Comparison of ENCODE assay signal across 14 cellular contexts in genomic region chr1:153525088-153525713, GRCh38. TPM values are rescaled to one million over a fixed set of nuclear protein-coding genes. Genes with fewer than 3 reads are reported as not detected.
DNase-seq lines count a peak whose midpoint lies in the region; ATAC-seq and TF ChIP-seq lines count a peak whose summit lies in the region.
"Had no signal": no experiment of that assay in that cellular context is flagged by ENCODE, and none has a peak within 500 bp of the region (broad histone marks: within the 10 kb centered on the region; RNA-seq: fewer than 3 reads in every experiment).

No MANE protein-coding gene starts in this region.

- peak overlapping the region; percentile 60 for H3K27ac Mint-ChIP-seq in stimulated activated effector memory CD8-positive, alpha-beta T cell treated with anti-CD3 and anti-CD28 coated beads, Interleukin-12 subunit alpha, Interleukin-12 subunit beta, amount 100 ng/mL, for 72 hours
- H3K27ac Mint-ChIP-seq: activated T-helper 2 cell treated with anti-CD3 and anti-CD28 coated beads, Interferon-gamma antibody, Interleukin-2, Interleukin-4, amounts not matched to agents 10 μg/mL and 5 μg/mL and 100 μg/mL, durations not matched to agents 14 hours and 24 hours and 36 hours; naive B cell had no signal

- DNase-seq in activated CD4-positive, CD25-positive, alpha-beta regulatory T cell treated with anti-CD3 and anti-CD28 coated beads, Interleukin-2, amount 50 U/mL, for 72 hours = peak; percentile 17
- DNase-seq in activated CD4-positive, CD25-positive, alpha-beta regulatory T cell (lab: John Stamatoyannopoulos, UW) = no peak
- DNase-seq in ascending aorta (ENCODE audit: low spot score in 2 of 2) = no peak
- DNase-seq in fibroblast of villous mesenchyme (ENCODE audit: low read depth) = peak; percentile 34
- DNase-seq in stimulated activated effector memory CD8-positive, alpha-beta T cell treated with anti-CD3 and anti-CD28 coated beads, Interleukin-12 subunit alpha, Interleukin-12 subunit beta, amount 100 ng/mL, for 72 hours (ENCODE audit: low spot score in 2 of 2) = no peak
- DNase-seq in anterior cingulate cortex (lab: John Stamatoyannopoulos, UW) = no peak
- no peak for DNase-seq in SKM-1 (lab: John Stamatoyannopoulos, UW; ENCODE audit: unreplicated experiment)
- no peak for DNase-seq in H7
- DNase-seq: DMS53, naive B cell had no signal

- peaks cover 0 to 10% of the 10 kb centered on the region in 2 donors for H3K4me1 ChIP-seq in ascending aorta

- TF ChIP-seq CTCF in ascending aorta (IDR thresholded peaks at IDR 0.05) (no peak), fibroblast of villous mesenchyme (IDR thresholded peaks at IDR 0.05; ENCODE audit: insufficient read depth, low read depth, low read length) (no peak)

- H3K9me3 ChIP-seq in ascending aorta = no peaks in the 10 kb centered on the region

- H3K4me3 ChIP-seq in ascending aorta (no peak overlapping the region), fibroblast of villous mesenchyme (ENCODE audit: low read depth, low read length) (no peak overlapping the region), H7 (ENCODE audit: insufficient read depth, low read depth, low read length) (no peak overlapping the region)

- H3K9me3 Mint-ChIP-seq in stimulated activated effector memory CD8-positive, alpha-beta T cell treated with anti-CD3 and anti-CD28 coated beads, Interleukin-12 subunit alpha, Interleukin-12 subunit beta, amount 100 ng/mL, for 72 hours = no peaks in the 10 kb centered on the region
- H3K9me3 Mint-ChIP-seq: activated T-helper 2 cell treated with anti-CD3 and anti-CD28 coated beads, Interferon-gamma antibody, Interleukin-2, Interleukin-4, amounts not matched to agents 10 μg/mL and 5 μg/mL and 100 μg/mL, durations not matched to agents 14 hours and 24 hours and 36 hours; naive B cell had no signal

- H3K27me3 ChIP-seq in ascending aorta (no peaks in the 10 kb centered on the region), H7 (ENCODE audit: control insufficient read depth, insufficient read depth, low read length) (no peaks in the 10 kb centered on the region; the same call in 1 of the 2 replicates)

- H3K4me3 Mint-ChIP-seq in stimulated activated effector memory CD8-positive, alpha-beta T cell treated with anti-CD3 and anti-CD28 coated beads, Interleukin-12 subunit alpha, Interleukin-12 subunit beta, amount 100 ng/mL, for 72 hours = no peak overlapping the region
- H3K4me3 Mint-ChIP-seq: naive B cell had no signal

- peak overlapping the region; percentile 23 to 54 for H3K27ac ChIP-seq in ascending aorta

- intact Hi-C loops in ascending aorta (cut with DNase I) = no loop called here

- no peaks in the 10 kb centered on the region for H3K36me3 Mint-ChIP-seq in stimulated activated effector memory CD8-positive, alpha-beta T cell treated with anti-CD3 and anti-CD28 coated beads, Interleukin-12 subunit alpha, Interleukin-12 subunit beta, amount 100 ng/mL, for 72 hours
- H3K36me3 Mint-ChIP-seq: naive B cell had no signal

- ATAC-seq in stimulated activated effector memory CD8-positive, alpha-beta T cell treated with anti-CD3 and anti-CD28 coated beads, Interleukin-12 subunit alpha, Interleukin-12 subunit beta, amount 100 ng/mL, for 72 hours = no peak
- ATAC-seq: activated CD4-positive, CD25-positive, alpha-beta regulatory T cell treated with anti-CD3 and anti-CD28 coated beads, Interleukin-2, amount 50 U/mL, for 24 hours had no signal

- H3K4me1 Mint-ChIP-seq in stimulated activated effector memory CD8-positive, alpha-beta T cell treated with anti-CD3 and anti-CD28 coated beads, Interleukin-12 subunit alpha, Interleukin-12 subunit beta, amount 100 ng/mL, for 72 hours = peaks cover 6% of the 10 kb centered on the region
- H3K4me1 Mint-ChIP-seq: naive B cell had no signal

- H3K36me3 ChIP-seq in ascending aorta (no peaks in the 10 kb centered on the region), H7 (replicated peaks; ENCODE audit: control insufficient read depth, insufficient read depth, low read length) (no peaks in the 10 kb centered on the region)

RNA-seq across cellular contexts. Expression of gene S100A6, which starts 10.6 kb away (rescaled TPM):
- total RNA-seq in ascending aorta (336 TPM), fibroblast of villous mesenchyme (1,018 and 1,040 TPM in 2 replicates)
- 1.3 and 1.4 TPM in 2 replicates for total RNA-seq in H7 (2014; rRNA removed; shearing (Covaris generic))

RNA-seq across cellular contexts. Expression of gene S100A5, which starts 15.5 kb away (rescaled TPM):
- total RNA-seq in ascending aorta (not detected), fibroblast of villous mesenchyme (0.32 TPM in 1 of 2 replicates, not detected in the other)
- not detected in 2 replicates for total RNA-seq in H7 (2014; rRNA removed; shearing (Covaris generic))
- total RNA-seq: SK-MEL-5, skeletal muscle tissue had no signal

RNA-seq across cellular contexts. Expression of gene S100A4, which starts 20.4 kb away (rescaled TPM):
- total RNA-seq in ascending aorta (690 TPM), fibroblast of villous mesenchyme (165 and 507 TPM in 2 replicates)
- total RNA-seq in H7 (2014; rRNA removed; shearing (Covaris generic)) = 17.3 and 18.0 TPM in 2 replicates
- total RNA-seq: SK-MEL-5 had no signal

RNA-seq across cellular contexts. Expression of gene S100A3, which starts 23.9 kb away (rescaled TPM):
- total RNA-seq in ascending aorta (not detected), fibroblast of villous mesenchyme (18.0 and 20.3 TPM in 2 replicates)
- 0.30 and 0.31 TPM in 2 replicates for total RNA-seq in H7 (2014; rRNA removed; shearing (Covaris generic))
- total RNA-seq: activated T-helper 2 cell treated with anti-CD3 and anti-CD28 coated beads, Interferon-gamma antibody, Interleukin-2, Interleukin-4, amounts not matched to agents 10 μg/mL and 5 μg/mL and 100 μg/mL, durations not matched to agents 14 hours and 24 hours and 36 hours; skeletal muscle tissue had no signal

RNA-seq across cellular contexts. Expression of gene S100A2, which starts 40.4 kb away (rescaled TPM):
- not detected for total RNA-seq in ascending aorta
- total RNA-seq in fibroblast of villous mesenchyme = 0.97 and 2.2 TPM in 2 replicates
- 0.94 TPM in 1 of 2 replicates, not detected in the other for total RNA-seq in H7 (2014; rRNA removed; shearing (Covaris generic))
- total RNA-seq: skeletal muscle tissue had no signal

Comparison
In these comparisons a context has a peak if more than half of its experiments do, and no peak if none do; other contexts are left out.
1. DNase-seq: peak in activated CD4-positive, CD25-positive, alpha-beta regulatory T cell treated with anti-CD3 and anti-CD28 coated beads, Interleukin-2, amount 50 U/mL, for 72 hours (single experiment) and fibroblast of villous mesenchyme (single experiment); none in activated CD4-positive, CD25-positive, alpha-beta regulatory T cell (0 of 4), ascending aorta (0 of 2), stimulated activated effector memory CD8-positive, alpha-beta T cell treated with anti-CD3 and anti-CD28 coated beads, Interleukin-12 subunit alpha, Interleukin-12 subunit beta, amount 100 ng/mL, for 72 hours (0 of 2), anterior cingulate cortex (0 of 58), SKM-1 (single experiment) and H7 (single experiment).
2. RNA of gene S100A6, which starts 10.6 kb away (total RNA-seq): 1,018 to 1,040 TPM in fibroblast of villous mesenchyme and 336 TPM in ascending aorta (single experiment); 1.3 to 1.4 TPM in H7; every median in the first group is over 100 times any median in the second.